Comparison of ENCODE assay signal across 1 cellular context in the genomic region with DNA sequence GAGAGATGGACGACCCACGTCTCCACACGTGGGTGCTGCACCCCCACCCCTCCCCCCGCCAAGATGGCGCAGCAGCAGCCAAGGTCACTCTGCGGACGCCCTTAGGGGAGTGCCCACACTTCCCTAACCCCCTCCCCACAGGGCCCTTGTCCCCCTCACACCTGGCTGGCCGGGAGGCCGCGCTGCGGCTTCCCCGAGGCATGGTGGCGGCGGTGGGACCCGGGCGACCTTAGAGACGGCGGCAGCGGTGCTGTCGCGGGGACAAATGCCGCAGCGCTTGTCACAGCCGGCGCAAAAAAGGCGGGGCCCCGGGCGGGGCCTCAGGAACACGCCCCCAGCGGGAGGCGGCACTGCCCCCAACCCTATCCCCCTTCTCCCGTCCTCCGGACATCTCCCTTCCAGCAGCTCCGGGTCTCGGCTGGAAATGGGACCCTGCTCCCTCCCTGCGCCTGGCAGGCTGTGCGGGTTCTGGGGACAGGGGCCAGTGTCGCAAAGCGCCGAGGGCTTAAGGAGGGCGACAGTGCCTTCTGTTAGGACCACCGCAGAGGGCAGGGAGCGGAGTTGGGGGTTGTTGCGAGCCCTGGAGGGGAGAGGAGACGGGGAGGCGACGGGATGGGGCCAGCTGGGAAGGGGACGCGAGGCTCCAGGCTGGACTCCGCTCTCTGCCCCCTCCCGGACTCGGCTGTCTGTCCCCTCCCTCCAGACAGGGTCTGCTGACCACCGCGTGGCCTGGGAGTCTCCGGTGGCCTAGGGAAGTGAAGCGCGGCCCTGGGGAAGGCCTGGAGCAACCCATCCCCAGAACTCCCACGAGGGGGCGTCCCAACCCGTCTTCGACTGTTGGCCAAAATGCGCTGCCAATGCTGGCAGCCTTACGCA.
TF ChIP-seq lines count a peak whose summit lies in the region.

A gene (minus strand): TSS at position 300 of the 876 bp plus-strand sequence. CDS start 98 bp downstream, at position 202.

TF ChIP-seq in HepG2, 621 proteins besides CTCF, POLR2A, EP300 and RAD21 (continued from another document and continues in another):
- TF ChIP-seq, protein P1, sequence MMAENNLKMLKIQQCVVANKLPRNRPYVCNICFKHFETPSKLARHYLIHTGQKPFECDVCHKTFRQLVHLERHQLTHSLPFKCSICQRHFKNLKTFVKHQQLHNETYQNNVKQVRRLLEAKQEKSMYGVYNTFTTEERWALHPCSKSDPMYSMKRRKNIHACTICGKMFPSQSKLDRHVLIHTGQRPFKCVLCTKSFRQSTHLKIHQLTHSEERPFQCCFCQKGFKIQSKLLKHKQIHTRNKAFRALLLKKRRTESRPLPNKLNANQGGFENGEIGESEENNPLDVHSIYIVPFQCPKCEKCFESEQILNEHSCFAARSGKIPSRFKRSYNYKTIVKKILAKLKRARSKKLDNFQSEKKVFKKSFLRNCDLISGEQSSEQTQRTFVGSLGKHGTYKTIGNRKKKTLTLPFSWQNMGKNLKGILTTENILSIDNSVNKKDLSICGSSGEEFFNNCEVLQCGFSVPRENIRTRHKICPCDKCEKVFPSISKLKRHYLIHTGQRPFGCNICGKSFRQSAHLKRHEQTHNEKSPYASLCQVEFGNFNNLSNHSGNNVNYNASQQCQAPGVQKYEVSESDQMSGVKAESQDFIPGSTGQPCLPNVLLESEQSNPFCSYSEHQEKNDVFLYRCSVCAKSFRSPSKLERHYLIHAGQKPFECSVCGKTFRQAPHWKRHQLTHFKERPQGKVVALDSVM (CRISPR knock-in tag; IDR thresholded peaks at IDR 0.05) = no peak
- no peak for TF ChIP-seq ATF1 (CRISPR knock-in tag; IDR thresholded peaks at IDR 0.05)
- TF ChIP-seq, protein P2, sequence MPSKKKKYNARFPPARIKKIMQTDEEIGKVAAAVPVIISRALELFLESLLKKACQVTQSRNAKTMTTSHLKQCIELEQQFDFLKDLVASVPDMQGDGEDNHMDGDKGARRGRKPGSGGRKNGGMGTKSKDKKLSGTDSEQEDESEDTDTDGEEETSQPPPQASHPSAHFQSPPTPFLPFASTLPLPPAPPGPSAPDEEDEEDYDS (CRISPR knock-in tag; IDR thresholded peaks at IDR 0.05) = peak; percentile 78
- TF ChIP-seq KLF12 (CRISPR knock-in tag; IDR thresholded peaks at IDR 0.05; ENCODE audit: borderline replicate concordance) = no peak
- TF ChIP-seq ZNF274 (CRISPR knock-in tag; IDR thresholded peaks at IDR 0.05) = no peak; the same call in 1 of the 2 replicates
- peak; percentile 68 for TF ChIP-seq BORCS8-MEF2B (CRISPR knock-in tag; IDR thresholded peaks at IDR 0.05)
- TF ChIP-seq ZBTB21 (CRISPR knock-in tag; IDR thresholded peaks at IDR 0.05) = no peak
- TF ChIP-seq, protein P3, sequence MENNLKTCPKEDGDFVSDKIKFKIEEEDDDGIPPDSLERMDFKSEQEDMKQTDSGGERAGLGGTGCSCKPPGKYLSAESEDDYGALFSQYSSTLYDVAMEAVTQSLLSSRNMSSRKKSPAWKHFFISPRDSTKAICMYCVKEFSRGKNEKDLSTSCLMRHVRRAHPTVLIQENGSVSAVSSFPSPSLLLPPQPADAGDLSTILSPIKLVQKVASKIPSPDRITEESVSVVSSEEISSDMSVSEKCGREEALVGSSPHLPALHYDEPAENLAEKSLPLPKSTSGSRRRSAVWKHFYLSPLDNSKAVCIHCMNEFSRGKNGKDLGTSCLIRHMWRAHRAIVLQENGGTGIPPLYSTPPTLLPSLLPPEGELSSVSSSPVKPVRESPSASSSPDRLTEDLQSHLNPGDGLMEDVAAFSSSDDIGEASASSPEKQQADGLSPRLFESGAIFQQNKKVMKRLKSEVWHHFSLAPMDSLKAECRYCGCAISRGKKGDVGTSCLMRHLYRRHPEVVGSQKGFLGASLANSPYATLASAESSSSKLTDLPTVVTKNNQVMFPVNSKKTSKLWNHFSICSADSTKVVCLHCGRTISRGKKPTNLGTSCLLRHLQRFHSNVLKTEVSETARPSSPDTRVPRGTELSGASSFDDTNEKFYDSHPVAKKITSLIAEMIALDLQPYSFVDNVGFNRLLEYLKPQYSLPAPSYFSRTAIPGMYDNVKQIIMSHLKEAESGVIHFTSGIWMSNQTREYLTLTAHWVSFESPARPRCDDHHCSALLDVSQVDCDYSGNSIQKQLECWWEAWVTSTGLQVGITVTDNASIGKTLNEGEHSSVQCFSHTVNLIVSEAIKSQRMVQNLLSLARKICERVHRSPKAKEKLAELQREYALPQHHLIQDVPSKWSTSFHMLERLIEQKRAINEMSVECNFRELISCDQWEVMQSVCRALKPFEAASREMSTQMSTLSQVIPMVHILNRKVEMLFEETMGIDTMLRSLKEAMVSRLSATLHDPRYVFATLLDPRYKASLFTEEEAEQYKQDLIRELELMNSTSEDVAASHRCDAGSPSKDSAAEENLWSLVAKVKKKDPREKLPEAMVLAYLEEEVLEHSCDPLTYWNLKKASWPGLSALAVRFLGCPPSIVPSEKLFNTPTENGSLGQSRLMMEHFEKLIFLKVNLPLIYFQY (CRISPR knock-in tag; IDR thresholded peaks at IDR 0.05; ENCODE audit: borderline replicate concordance) = no peak
- TF ChIP-seq THYN1 (CRISPR knock-in tag; IDR thresholded peaks at IDR 0.05; ENCODE audit: borderline replicate concordance, low read depth) = 0 out of 2 replicates have a peak, but pooled peaks have one; percentile 39
- TF ChIP-seq, protein P4, sequence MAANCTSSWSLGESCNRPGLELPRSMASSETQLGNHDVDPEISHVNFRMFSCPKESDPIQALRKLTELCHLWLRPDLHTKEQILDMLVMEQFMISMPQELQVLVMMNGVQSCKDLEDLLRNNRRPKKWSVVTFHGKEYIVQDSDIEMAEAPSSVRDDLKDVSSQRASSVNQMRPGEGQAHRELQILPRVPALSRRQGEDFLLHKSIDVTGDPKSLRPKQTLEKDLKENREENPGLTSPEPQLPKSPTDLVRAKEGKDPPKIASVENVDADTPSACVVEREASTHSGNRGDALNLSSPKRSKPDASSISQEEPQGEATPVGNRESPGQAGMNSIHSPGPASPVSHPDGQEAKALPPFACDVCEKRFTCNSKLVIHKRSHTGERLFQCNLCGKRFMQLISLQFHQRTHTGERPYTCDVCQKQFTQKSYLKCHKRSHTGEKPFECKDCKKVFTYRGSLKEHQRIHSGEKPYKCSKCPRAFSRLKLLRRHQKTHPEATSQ (CRISPR knock-in tag; IDR thresholded peaks at IDR 0.05; ENCODE audit: borderline replicate concordance) = no peak; the same call in 1 of the 2 replicates
- TF ChIP-seq ZNF775 (CRISPR knock-in tag; IDR thresholded peaks at IDR 0.05; ENCODE audit: borderline replicate concordance) = no peak; the same call in 1 of the 2 replicates
- TF ChIP-seq, protein P5, sequence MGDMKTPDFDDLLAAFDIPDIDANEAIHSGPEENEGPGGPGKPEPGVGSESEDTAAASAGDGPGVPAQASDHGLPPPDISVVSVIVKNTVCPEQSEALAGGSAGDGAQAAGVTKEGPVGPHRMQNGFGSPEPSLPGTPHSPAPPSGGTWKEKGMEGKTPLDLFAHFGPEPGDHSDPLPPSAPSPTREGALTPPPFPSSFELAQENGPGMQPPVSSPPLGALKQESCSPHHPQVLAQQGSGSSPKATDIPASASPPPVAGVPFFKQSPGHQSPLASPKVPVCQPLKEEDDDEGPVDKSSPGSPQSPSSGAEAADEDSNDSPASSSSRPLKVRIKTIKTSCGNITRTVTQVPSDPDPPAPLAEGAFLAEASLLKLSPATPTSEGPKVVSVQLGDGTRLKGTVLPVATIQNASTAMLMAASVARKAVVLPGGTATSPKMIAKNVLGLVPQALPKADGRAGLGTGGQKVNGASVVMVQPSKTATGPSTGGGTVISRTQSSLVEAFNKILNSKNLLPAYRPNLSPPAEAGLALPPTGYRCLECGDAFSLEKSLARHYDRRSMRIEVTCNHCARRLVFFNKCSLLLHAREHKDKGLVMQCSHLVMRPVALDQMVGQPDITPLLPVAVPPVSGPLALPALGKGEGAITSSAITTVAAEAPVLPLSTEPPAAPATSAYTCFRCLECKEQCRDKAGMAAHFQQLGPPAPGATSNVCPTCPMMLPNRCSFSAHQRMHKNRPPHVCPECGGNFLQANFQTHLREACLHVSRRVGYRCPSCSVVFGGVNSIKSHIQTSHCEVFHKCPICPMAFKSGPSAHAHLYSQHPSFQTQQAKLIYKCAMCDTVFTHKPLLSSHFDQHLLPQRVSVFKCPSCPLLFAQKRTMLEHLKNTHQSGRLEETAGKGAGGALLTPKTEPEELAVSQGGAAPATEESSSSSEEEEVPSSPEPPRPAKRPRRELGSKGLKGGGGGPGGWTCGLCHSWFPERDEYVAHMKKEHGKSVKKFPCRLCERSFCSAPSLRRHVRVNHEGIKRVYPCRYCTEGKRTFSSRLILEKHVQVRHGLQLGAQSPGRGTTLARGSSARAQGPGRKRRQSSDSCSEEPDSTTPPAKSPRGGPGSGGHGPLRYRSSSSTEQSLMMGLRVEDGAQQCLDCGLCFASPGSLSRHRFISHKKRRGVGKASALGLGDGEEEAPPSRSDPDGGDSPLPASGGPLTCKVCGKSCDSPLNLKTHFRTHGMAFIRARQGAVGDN (CRISPR knock-in tag; IDR thresholded peaks at IDR 0.05) = peak; percentile 95
- TF ChIP-seq KDM1A (CRISPR knock-in tag; IDR thresholded peaks at IDR 0.05) = no peak
- TF ChIP-seq ZNF205 (CRISPR knock-in tag; IDR thresholded peaks at IDR 0.05) = no peak
- TF ChIP-seq TCF7 (IDR thresholded peaks at IDR 0.05; ENCODE audit: low read depth) = no peak
- no peak for TF ChIP-seq ETV5 (CRISPR knock-in tag; IDR thresholded peaks at IDR 0.05; ENCODE audit: borderline replicate concordance)
- peak; percentile 35; the same call in 1 of the 2 replicates for TF ChIP-seq ZNF598 (CRISPR knock-in tag; IDR thresholded peaks at IDR 0.05; ENCODE audit: borderline replicate concordance)
- TF ChIP-seq KDM4B (CRISPR knock-in tag; IDR thresholded peaks at IDR 0.05) = peak; percentile 70; the same call in 1 of the 2 replicates
- TF ChIP-seq SNRNP70 (IDR thresholded peaks at IDR 0.05; ENCODE audit: low read depth, low read length) = no peak
- TF ChIP-seq ZNF883 (CRISPR knock-in tag; IDR thresholded peaks at IDR 0.05; ENCODE audit: not compliant biosample characterization) = no peak
- no peak for TF ChIP-seq GPN1 (CRISPR knock-in tag; IDR thresholded peaks at IDR 0.05; ENCODE audit: borderline replicate concordance)
- TF ChIP-seq, protein P6, sequence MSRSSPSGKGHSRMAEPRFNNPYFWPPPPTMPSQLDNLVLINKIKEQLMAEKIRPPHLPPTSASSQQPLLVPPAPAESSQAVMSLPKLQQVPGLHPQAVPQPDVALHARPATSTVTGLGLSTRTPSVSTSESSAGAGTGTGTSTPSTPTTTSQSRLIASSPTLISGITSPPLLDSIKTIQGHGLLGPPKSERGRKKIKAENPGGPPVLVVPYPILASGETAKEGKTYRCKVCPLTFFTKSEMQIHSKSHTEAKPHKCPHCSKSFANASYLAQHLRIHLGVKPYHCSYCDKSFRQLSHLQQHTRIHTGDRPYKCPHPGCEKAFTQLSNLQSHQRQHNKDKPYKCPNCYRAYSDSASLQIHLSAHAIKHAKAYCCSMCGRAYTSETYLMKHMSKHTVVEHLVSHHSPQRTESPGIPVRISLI (CRISPR knock-in tag; IDR thresholded peaks at IDR 0.05; ENCODE audit: borderline replicate concordance) = peak; percentile 28; the same call in 1 of the 2 replicates
- no peak for TF ChIP-seq MIER2 (CRISPR knock-in tag; IDR thresholded peaks at IDR 0.05)
- TF ChIP-seq HDAC2 (CRISPR knock-in tag; IDR thresholded peaks at IDR 0.05) = no peak; the same call in 1 of the 2 replicates
- TF ChIP-seq ZMYM2 (CRISPR knock-in tag; IDR thresholded peaks at IDR 0.05) = 0 out of 2 replicates have a peak, but pooled peaks have one; percentile 29
- no peak for TF ChIP-seq DPF2 (CRISPR knock-in tag; IDR thresholded peaks at IDR 0.05; ENCODE audit: borderline replicate concordance, low read depth)
- peak; percentile 64; the same call in 1 of the 2 replicates for TF ChIP-seq ZNF230 (CRISPR knock-in tag; IDR thresholded peaks at IDR 0.05)
- TF ChIP-seq MEIS1 (CRISPR knock-in tag; IDR thresholded peaks at IDR 0.05; ENCODE audit: borderline replicate concordance) = peak; percentile 35; the same call in 1 of the 2 replicates
- TF ChIP-seq, protein P7, sequence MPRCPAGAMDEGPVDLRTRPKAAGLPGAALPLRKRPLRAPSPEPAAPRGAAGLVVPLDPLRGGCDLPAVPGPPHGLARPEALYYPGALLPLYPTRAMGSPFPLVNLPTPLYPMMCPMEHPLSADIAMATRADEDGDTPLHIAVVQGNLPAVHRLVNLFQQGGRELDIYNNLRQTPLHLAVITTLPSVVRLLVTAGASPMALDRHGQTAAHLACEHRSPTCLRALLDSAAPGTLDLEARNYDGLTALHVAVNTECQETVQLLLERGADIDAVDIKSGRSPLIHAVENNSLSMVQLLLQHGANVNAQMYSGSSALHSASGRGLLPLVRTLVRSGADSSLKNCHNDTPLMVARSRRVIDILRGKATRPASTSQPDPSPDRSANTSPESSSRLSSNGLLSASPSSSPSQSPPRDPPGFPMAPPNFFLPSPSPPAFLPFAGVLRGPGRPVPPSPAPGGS (CRISPR knock-in tag; IDR thresholded peaks at IDR 0.05) = no peak; the same call in 1 of the 2 replicates
- TF ChIP-seq MAFK (conservative IDR thresholded peaks at IDR 0.05 in 1 of 2, IDR thresholded peaks at IDR 0.05 in 1 of 2; ENCODE audit: low read length in 2 of 2) = no peak
- no peak for TF ChIP-seq CHCHD3 (CRISPR knock-in tag; IDR thresholded peaks at IDR 0.05)
- TF ChIP-seq BRD4 (CRISPR knock-in tag; IDR thresholded peaks at IDR 0.05) = no peak
- no peak; the same call in 1 of the 2 replicates for TF ChIP-seq JUND (CRISPR knock-in tag; IDR thresholded peaks at IDR 0.05)
- TF ChIP-seq NFATC3 (CRISPR knock-in tag; IDR thresholded peaks at IDR 0.05) = no peak; the same call in 1 of the 2 replicates
- TF ChIP-seq SSRP1 (CRISPR knock-in tag; IDR thresholded peaks at IDR 0.05) = 0 out of 2 replicates have a peak, but pooled peaks have one; percentile 51
- TF ChIP-seq, protein P8, sequence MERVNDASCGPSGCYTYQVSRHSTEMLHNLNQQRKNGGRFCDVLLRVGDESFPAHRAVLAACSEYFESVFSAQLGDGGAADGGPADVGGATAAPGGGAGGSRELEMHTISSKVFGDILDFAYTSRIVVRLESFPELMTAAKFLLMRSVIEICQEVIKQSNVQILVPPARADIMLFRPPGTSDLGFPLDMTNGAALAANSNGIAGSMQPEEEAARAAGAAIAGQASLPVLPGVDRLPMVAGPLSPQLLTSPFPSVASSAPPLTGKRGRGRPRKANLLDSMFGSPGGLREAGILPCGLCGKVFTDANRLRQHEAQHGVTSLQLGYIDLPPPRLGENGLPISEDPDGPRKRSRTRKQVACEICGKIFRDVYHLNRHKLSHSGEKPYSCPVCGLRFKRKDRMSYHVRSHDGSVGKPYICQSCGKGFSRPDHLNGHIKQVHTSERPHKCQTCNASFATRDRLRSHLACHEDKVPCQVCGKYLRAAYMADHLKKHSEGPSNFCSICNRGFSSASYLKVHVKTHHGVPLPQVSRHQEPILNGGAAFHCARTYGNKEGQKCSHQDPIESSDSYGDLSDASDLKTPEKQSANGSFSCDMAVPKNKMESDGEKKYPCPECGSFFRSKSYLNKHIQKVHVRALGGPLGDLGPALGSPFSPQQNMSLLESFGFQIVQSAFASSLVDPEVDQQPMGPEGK (CRISPR knock-in tag; IDR thresholded peaks at IDR 0.05) = peak; percentile 79
- TF ChIP-seq ZFP62 (CRISPR knock-in tag; IDR thresholded peaks at IDR 0.05) = no peak
- TF ChIP-seq HNRNPK (IDR thresholded peaks at IDR 0.05; ENCODE audit: low read depth, low read length, poor library complexity, severe bottlenecking) = peak; percentile 94
- TF ChIP-seq ZNF160 (CRISPR knock-in tag; IDR thresholded peaks at IDR 0.05) = no peak
- TF ChIP-seq, protein P9, sequence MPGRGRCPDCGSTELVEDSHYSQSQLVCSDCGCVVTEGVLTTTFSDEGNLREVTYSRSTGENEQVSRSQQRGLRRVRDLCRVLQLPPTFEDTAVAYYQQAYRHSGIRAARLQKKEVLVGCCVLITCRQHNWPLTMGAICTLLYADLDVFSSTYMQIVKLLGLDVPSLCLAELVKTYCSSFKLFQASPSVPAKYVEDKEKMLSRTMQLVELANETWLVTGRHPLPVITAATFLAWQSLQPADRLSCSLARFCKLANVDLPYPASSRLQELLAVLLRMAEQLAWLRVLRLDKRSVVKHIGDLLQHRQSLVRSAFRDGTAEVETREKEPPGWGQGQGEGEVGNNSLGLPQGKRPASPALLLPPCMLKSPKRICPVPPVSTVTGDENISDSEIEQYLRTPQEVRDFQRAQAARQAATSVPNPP (CRISPR knock-in tag; IDR thresholded peaks at IDR 0.05) = peak; percentile 83; the same call in 1 of the 2 replicates
